Comparison of ENCODE assay signal across 21 cellular contexts in the genomic region with DNA sequence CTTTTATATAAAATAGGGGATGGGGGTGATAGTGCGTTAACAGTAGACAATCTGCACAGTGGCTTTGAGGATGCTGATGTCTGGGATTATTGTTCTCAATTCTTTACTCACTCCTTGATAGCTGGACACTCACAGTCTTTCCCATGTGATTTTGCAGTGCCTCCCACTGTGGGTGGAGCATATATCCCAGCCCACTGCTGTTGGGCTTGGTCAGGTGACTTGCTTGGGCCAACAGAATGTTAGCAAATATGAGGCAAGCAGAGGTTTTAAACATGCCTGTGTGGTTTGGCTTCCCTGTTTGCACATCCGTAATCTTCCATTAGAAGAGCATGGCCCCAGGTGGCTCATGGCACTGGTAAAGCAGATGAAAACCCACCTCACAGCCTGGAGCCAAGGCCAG. TPM values are rescaled to one million over a fixed set of nuclear protein-coding genes. Genes with fewer than 3 reads are reported as not detected.
"Had no signal": no experiment of that assay in that cellular context is flagged by ENCODE, and none has a peak within 500 bp of the region (broad histone marks: within the 10 kb centered on the region; RNA-seq: fewer than 3 reads in every experiment).

No MANE protein-coding gene starts in this region.

- H3K9ac ChIP-seq: parathyroid adenoma had no signal

- H3K36me3 Mint-ChIP-seq: activated CD4-positive, alpha-beta memory T cell treated with anti-CD3 and anti-CD28 coated beads for 36 hours; activated naive CD8-positive, alpha-beta T cell treated with anti-CD3 and anti-CD28 coated beads, Interleukin-2, amount 10 ng/mL, durations not matched to agents 7 days and 5 days; memory B cell had no signal

- H3K4me1 Mint-ChIP-seq: activated naive CD8-positive, alpha-beta T cell treated with anti-CD3 and anti-CD28 coated beads, Interleukin-2, amount 10 ng/mL, durations not matched to agents 7 days and 5 days; memory B cell; nephron had no signal

- DNase-seq: activated CD4-positive, alpha-beta memory T cell treated with anti-CD3 and anti-CD28 coated beads for 36 hours; activated CD4-positive, alpha-beta T cell treated with anti-CD3 and anti-CD28 coated beads for 4 hours; activated CD4-positive, CD25-positive, alpha-beta regulatory T cell; activated naive CD4-positive, alpha-beta T cell treated with anti-CD3 and anti-CD28 coated beads for 36 hours; activated naive CD8-positive, alpha-beta T cell treated with anti-CD3 and anti-CD28 coated beads, Interleukin-2, amount 10 ng/mL, durations not matched to agents 7 days and 5 days; activated T-cell treated with anti-CD3 and anti-CD28 coated beads, Interleukin-2, amount 50 U/mL, for 48 hours; amygdala; cerebellar nuclear complex; left colon; nucleus accumbens; right cardiac atrium; stimulated activated CD4-positive, alpha-beta T cell treated with anti-CD3 and anti-CD28 coated beads, Interleukin-4, amount 100 ng/mL, for 4 hours; stimulated activated naive CD8-positive, alpha-beta T cell treated with anti-CD3 and anti-CD28 coated beads, Interleukin-15, Interleukin-2, amounts not matched to agents 100 U/mL and 50 U/mL, for 24 hours; thyroid gland had no signal

- H3K9me3 ChIP-seq: esophagus muscularis mucosa, gastroesophageal sphincter, thyroid gland had no signal

- H3K27me3 ChIP-seq: esophagus muscularis mucosa, thyroid gland had no signal

- H3K27ac Mint-ChIP-seq: activated CD4-positive, alpha-beta memory T cell treated with anti-CD3 and anti-CD28 coated beads for 36 hours; activated naive CD4-positive, alpha-beta T cell treated with anti-CD3 and anti-CD28 coated beads for 36 hours; activated naive CD8-positive, alpha-beta T cell treated with anti-CD3 and anti-CD28 coated beads, Interleukin-2, amount 10 ng/mL, durations not matched to agents 7 days and 5 days; memory B cell; nephron had no signal

- H3K4me1 ChIP-seq: esophagus muscularis mucosa, gastroesophageal sphincter, parathyroid adenoma, thyroid gland had no signal

- H3K4me3 ChIP-seq: coronary artery, esophagus muscularis mucosa, gastroesophageal sphincter, thyroid gland had no signal

- H3K27ac ChIP-seq: coronary artery, esophagus muscularis mucosa, gastroesophageal sphincter, parathyroid adenoma, thyroid gland had no signal

- H3K4me3 Mint-ChIP-seq: activated CD4-positive, alpha-beta memory T cell treated with anti-CD3 and anti-CD28 coated beads for 36 hours; activated naive CD4-positive, alpha-beta T cell treated with anti-CD3 and anti-CD28 coated beads for 36 hours; activated naive CD8-positive, alpha-beta T cell treated with anti-CD3 and anti-CD28 coated beads, Interleukin-2, amount 10 ng/mL, durations not matched to agents 7 days and 5 days; memory B cell; nephron had no signal

- H3K36me3 ChIP-seq: esophagus muscularis mucosa, gastroesophageal sphincter, thyroid gland had no signal

- H2AFZ ChIP-seq: parathyroid adenoma had no signal

- H3K9me3 Mint-ChIP-seq: activated CD4-positive, alpha-beta memory T cell treated with anti-CD3 and anti-CD28 coated beads for 36 hours; activated naive CD4-positive, alpha-beta T cell treated with anti-CD3 and anti-CD28 coated beads for 36 hours; activated naive CD8-positive, alpha-beta T cell treated with anti-CD3 and anti-CD28 coated beads, Interleukin-2, amount 10 ng/mL, durations not matched to agents 7 days and 5 days; memory B cell; nephron had no signal

- ATAC-seq: gastroesophageal sphincter; left colon; right cardiac atrium; stimulated activated naive CD8-positive, alpha-beta T cell treated with anti-CD3 and anti-CD28 coated beads, Interleukin-15, Interleukin-2, amounts not matched to agents 100 U/mL and 50 U/mL, for 24 hours had no signal

RNA-seq across cellular contexts. Expression of a gene that starts 46.5 kb away (rescaled TPM):
- total RNA-seq: activated CD4-positive, alpha-beta memory T cell treated with anti-CD3 and anti-CD28 coated beads for 36 hours; activated naive CD4-positive, alpha-beta T cell treated with anti-CD3 and anti-CD28 coated beads for 36 hours; activated naive CD8-positive, alpha-beta T cell treated with anti-CD3 and anti-CD28 coated beads, Interleukin-2, amount 10 ng/mL, durations not matched to agents 7 days and 5 days had no signal
- polyA plus RNA-seq: keratinocyte had no signal
